In genomic region chr3:43856351-43856750, GRCh38 we compare ENCODE assay signal across 1 cellular context.
TF ChIP-seq lines count a peak whose summit lies in the region.

No MANE protein-coding gene starts in this region.

TF ChIP-seq in GM23338, 12 proteins besides CTCF, POLR2A, EP300 and RAD21 (continued from another document):
- TF ChIP-seq REST (IDR thresholded peaks at IDR 0.05; ENCODE audit: unreplicated experiment): no peak
- TF ChIP-seq EZH2 (IDR thresholded peaks at IDR 0.05; ENCODE audit: low read depth, unreplicated experiment): no peak
- no peak for TF ChIP-seq CREB1 (CRISPR knock-in tag; IDR thresholded peaks at IDR 0.05; ENCODE audit: low read depth)
- no peak for TF ChIP-seq NANOG (IDR thresholded peaks at IDR 0.05; ENCODE audit: borderline replicate concordance)
